Comparison of ENCODE assay signal across 8 cellular contexts in the genomic region with DNA sequence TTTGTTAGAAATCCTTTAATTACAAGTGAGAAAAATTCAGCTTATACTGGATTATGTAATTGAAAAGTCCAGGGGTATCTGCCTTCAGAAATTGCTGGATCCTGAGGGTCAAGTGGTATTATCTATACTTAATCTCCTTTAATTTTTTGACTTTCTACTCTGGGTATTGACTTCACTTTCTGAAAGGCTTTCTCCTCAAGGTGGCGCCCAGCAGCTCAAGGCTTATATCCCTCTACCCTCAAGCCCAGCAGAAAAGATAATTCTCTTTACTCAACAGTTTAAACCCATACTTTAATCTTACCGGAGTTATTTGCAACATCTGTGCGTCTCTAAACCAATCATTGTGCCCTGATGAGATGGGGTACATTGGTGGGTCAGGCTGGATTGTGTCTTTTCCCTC.
DNase-seq lines count a peak whose midpoint lies in the region; ATAC-seq and TF ChIP-seq lines count a peak whose summit lies in the region.

No MANE protein-coding gene starts in this region.

- H3K27ac ChIP-seq in 22Rv1 = no peak overlapping the region
- no peak overlapping the region for H3K27ac ChIP-seq in esophagus muscularis mucosa (replicated peaks in 1 of 4)
- no peak overlapping the region for H3K27ac ChIP-seq in gastrocnemius medialis
- H3K27ac ChIP-seq in aorta (ENCODE audit: low read depth in 1 of 2, low read length in 2 of 2) = no peak overlapping the region

- intact Hi-C loops in esophagus muscularis mucosa (cut with DNase I) = loop anchor here (5.0 kb wide), 2 partner anchors 134 to 171 kb away; no protein-coding TSS in a partner anchor
- intact Hi-C loops in gastrocnemius medialis (cut with DNase I; ENCODE audit: low total_unique reads) = loop anchor here (2.0 kb wide), 1 partner anchor 172 kb away; no protein-coding TSS in a partner anchor
- intact Hi-C loops in aorta (cut with DNase I) = loop anchor here in 1 of 2 donors (5.0 to 10.0 kb wide), 2 partner anchors 171 to 442 kb away; no protein-coding TSS in a partner anchor

- H3K27me3 ChIP-seq in esophagus muscularis mucosa = no peaks in the 10 kb centered on the region
- H3K27me3 ChIP-seq in gastrocnemius medialis = no peaks in the 10 kb centered on the region
- H3K27me3 ChIP-seq in aorta (ENCODE audit: control insufficient read depth in 1 of 2, insufficient read depth in 2 of 2, low read length in 1 of 2) = no peaks in the 10 kb centered on the region

- TF ChIP-seq POLR2A in esophagus muscularis mucosa (IDR thresholded peaks at IDR 0.05; ENCODE audit: low read depth) = no peak
- TF ChIP-seq POLR2A in gastrocnemius medialis (IDR thresholded peaks at IDR 0.05) = no peak

- peak; percentile 28 for TF ChIP-seq CTCF in 22Rv1 (IDR thresholded peaks at IDR 0.05)
- peak in 2 of 3 experiments; percentile 18 to 31 for TF ChIP-seq CTCF in esophagus muscularis mucosa (IDR thresholded peaks at IDR 0.05)
- TF ChIP-seq CTCF in gastrocnemius medialis (IDR thresholded peaks at IDR 0.05 in 4 of 5, conservative IDR thresholded peaks at IDR 0.05 in 1 of 5) = no peak

- H3K4me3 ChIP-seq in esophagus muscularis mucosa = no peak overlapping the region
- H3K4me3 ChIP-seq in gastrocnemius medialis = no peak overlapping the region
- H3K4me3 ChIP-seq in aorta (ENCODE audit: low read length in 2 of 2) = no peak overlapping the region

- peak; percentile 22 for DNase-seq in G401 (ENCODE audit: low spot score)
- DNase-seq in NCI-H748 (lab: John Stamatoyannopoulos, UW; ENCODE audit: unreplicated experiment) = peak; percentile 51
- no peak for DNase-seq in esophagus muscularis mucosa (ENCODE audit: extremely low spot score)
- no peak for DNase-seq in gastrocnemius medialis
- DNase-seq in aorta = no peak

- peaks cover 0 to 9% (median 0%) of the 10 kb centered on the region in 4 donors for H3K4me1 ChIP-seq in esophagus muscularis mucosa
- no peaks in the 10 kb centered on the region for H3K4me1 ChIP-seq in gastrocnemius medialis
- no peaks in the 10 kb centered on the region for H3K4me1 ChIP-seq in aorta (ENCODE audit: control insufficient read depth in 1 of 2, insufficient read depth in 2 of 2, low read length in 2 of 2)

- no peaks in the 10 kb centered on the region for H3K9me3 ChIP-seq in esophagus muscularis mucosa
- no peaks in the 10 kb centered on the region for H3K9me3 ChIP-seq in gastrocnemius medialis
- no peaks in the 10 kb centered on the region for H3K9me3 ChIP-seq in aorta (ENCODE audit: control insufficient read depth, low read length)

- 44% methylated on average over 3 of the region's 3 CpGs for WGBS in esophagus muscularis mucosa
- WGBS in aorta, 2 donors = 42 to 49% methylated on average over 3 of the region's 3 CpGs

- in situ Hi-C loops in G401 (cut with HindIII; ENCODE audit: low sequenced_read_pairs) = no loop called here
- in situ Hi-C loops in gastrocnemius medialis (cut with MboI; ENCODE audit: low sequenced_read_pairs in 4 of 4) = loop anchor here in 2 of 4 donors (5.0 to 25.0 kb wide), 3 partner anchors 134 to 429 kb away; no protein-coding TSS in a partner anchor

- H3K36me3 ChIP-seq in esophagus muscularis mucosa = no peaks in the 10 kb centered on the region
- no peaks in the 10 kb centered on the region for H3K36me3 ChIP-seq in gastrocnemius medialis
- H3K36me3 ChIP-seq in aorta (ENCODE audit: control insufficient read depth in 1 of 2, insufficient read depth in 2 of 2, low read length in 1 of 2) = no peaks in the 10 kb centered on the region

- ATAC-seq in gastrocnemius medialis (no peak), GM18498 (IDR thresholded peaks at IDR 0.05; ENCODE audit: unreplicated experiment) (no peak), aorta (ENCODE audit: low FRiP score) (no peak), HG02678 (IDR thresholded peaks at IDR 0.05; ENCODE audit: unreplicated experiment) (no peak)

- TF ChIP-seq EP300 in esophagus muscularis mucosa (IDR thresholded peaks at IDR 0.05) = no peak

Comparison
In these comparisons a context has a peak if more than half of its experiments do, and no peak if none do; other contexts are left out.
1. CTCF ChIP-seq: peak in 22Rv1 (single experiment) and esophagus muscularis mucosa (2 of 3); none in gastrocnemius medialis (0 of 5).
2. DNase-seq: peak in G401 (single experiment) and NCI-H748 (single experiment); none in esophagus muscularis mucosa (single experiment), gastrocnemius medialis (0 of 2) and aorta (0 of 2).